Comparison of ENCODE assay signal across 10 cellular contexts in genomic region chr6:127458817-127459216, GRCh38. TPM values are rescaled to one million over a fixed set of nuclear protein-coding genes. Genes with fewer than 3 reads are reported as not detected.
DNase-seq lines count a peak whose midpoint lies in the region; ATAC-seq and TF ChIP-seq lines count a peak whose summit lies in the region.
"Had no signal": no experiment of that assay in that cellular context is flagged by ENCODE, and none has a peak within 500 bp of the region (broad histone marks: within the 10 kb centered on the region; RNA-seq: fewer than 3 reads in every experiment).

No MANE protein-coding gene starts in this region.

- ATAC-seq in psoas muscle = peak; percentile 76 to 85 (median 76)
- no peak for ATAC-seq in HG02763 (IDR thresholded peaks at IDR 0.05; ENCODE audit: unreplicated experiment)
- no peak for ATAC-seq in HG02798 (IDR thresholded peaks at IDR 0.05; ENCODE audit: poor library complexity, unreplicated experiment)

- H3K4me1 ChIP-seq in cardiac muscle cell (ENCODE audit: low read depth) = peaks cover 23% of the 10 kb centered on the region
- H3K4me1 ChIP-seq in psoas muscle = peaks cover 41% of the 10 kb centered on the region

- H3K9me3 ChIP-seq in SK-N-MC (ENCODE audit: low read depth, low read length) = no peaks in the 10 kb centered on the region
- H3K9me3 ChIP-seq in cardiac muscle cell (ENCODE audit: low read depth) = no peaks in the 10 kb centered on the region
- no peaks in the 10 kb centered on the region for H3K9me3 ChIP-seq in psoas muscle

- WGBS in psoas muscle, 3 donors = 15% methylated on average over 4 of the region's 4 CpGs

- no peaks in the 10 kb centered on the region for H3K27me3 ChIP-seq in cardiac muscle cell
- H3K27me3 ChIP-seq in psoas muscle (ENCODE audit: insufficient read depth in 3 of 3, low read length in 2 of 3) = no peaks in the 10 kb centered on the region

- DNase-seq in DMS 273 (lab: John Stamatoyannopoulos, UW; ENCODE audit: unreplicated experiment) (peak; percentile 71), SK-N-MC (ENCODE audit: low read depth, low spot score) (no peak), cardiac muscle cell (ENCODE audit: low read depth in 1 of 2, low spot score in 1 of 2) (peak; percentile 10 to 84), psoas muscle (peak; percentile 34 to 49), T-helper 2 cell (no peak), NCI-H2196 treated with DMSO at 0.1 percent for 48 hours (lab: John Stamatoyannopoulos, UW; ENCODE audit: unreplicated experiment) (no peak)
- DNase-seq: DND-41 had no signal

- TF ChIP-seq CTCF in cardiac muscle cell (IDR thresholded peaks at IDR 0.05; ENCODE audit: low read depth, low read length) = no peak
- no peak for TF ChIP-seq CTCF in psoas muscle (IDR thresholded peaks at IDR 0.05)

- intact Hi-C loops in psoas muscle (cut with DNase I) = loop anchor here in 1 of 2 donors (10.0 kb wide), 1 partner anchor 114 kb away; the partner anchor contains the start of gene ECHDC1

- peak overlapping the region; percentile 54 for H3K4me3 ChIP-seq in SK-N-MC
- H3K4me3 ChIP-seq in cardiac muscle cell = no peak overlapping the region
- H3K4me3 ChIP-seq in psoas muscle = peak overlapping the region; percentile 79
- H3K4me3 ChIP-seq: skin epidermis had no signal

- H3K36me3 ChIP-seq in SK-N-MC (ENCODE audit: insufficient read depth, low read length) (no peaks in the 10 kb centered on the region), cardiac muscle cell (no peaks in the 10 kb centered on the region), psoas muscle (ENCODE audit: insufficient read depth in 1 of 2, low read depth in 1 of 2) (no peaks in the 10 kb centered on the region)

- peak overlapping the region; percentile 7 for H3K9ac ChIP-seq in SK-N-MC (ENCODE audit: insufficient read length)

- peak overlapping the region; percentile 80 for H3K27ac ChIP-seq in SK-N-MC
- peak overlapping the region; percentile 44 for H3K27ac ChIP-seq in cardiac muscle cell
- H3K27ac ChIP-seq in psoas muscle = peak overlapping the region; percentile 97

RNA-seq across cellular contexts. Expression of gene KIAA0408, which starts 0.4 kb away (rescaled TPM):
- total RNA-seq in cardiac muscle cell (0.07 and 0.27 TPM in 2 replicates), psoas muscle (10 to 100 TPM; 10.4 to 31.5 (median 14.7) TPM)
- polyA plus RNA-seq in cardiac muscle cell (0.95 and 2.0 TPM in 2 replicates), psoas muscle (10 to 100 TPM in 2 of 3 donors, 1 to 10 TPM in 1; 4.4 to 48.0 (median 24.6) TPM)

Comparison
In these comparisons a context has a peak if more than half of its experiments do, and no peak if none do; other contexts are left out.
1. DNase-seq: peak in DMS 273 (single experiment), cardiac muscle cell (2 of 2) and psoas muscle (2 of 2); none in SK-N-MC (single experiment), T-helper 2 cell (0 of 5) and NCI-H2196 treated with DMSO at 0.1 percent for 48 hours (single experiment).
2. H3K27ac ChIP-seq: peak in every context shown above with its lines; median percentile 97 in psoas muscle; 80 in SK-N-MC; 44 in cardiac muscle cell.
3. ATAC-seq: peak in psoas muscle (4 of 4); none in HG02763 (single experiment) and HG02798 (single experiment).